9 cellular contexts compared by ENCODE assay signal in genomic region chr6:170296423-170296745, GRCh38. TPM values are rescaled to one million over a fixed set of nuclear protein-coding genes. Genes with fewer than 3 reads are reported as not detected.
A peak's percentile ranks its signal among the peaks of the same experiment; 100 is the strongest.
DNase-seq lines count a peak whose midpoint lies in the region; ATAC-seq, FAIRE-seq and TF ChIP-seq lines count a peak whose summit lies in the region.
"Had no signal": no experiment of that assay in that cellular context is flagged by ENCODE, and none has a peak within 500 bp of the region (broad histone marks: within the 10 kb centered on the region; RNA-seq: fewer than 3 reads in every experiment).

No MANE protein-coding gene starts in this region.

- intact Hi-C loops in right lobe of liver (cut with DNase I) = no loop called here
- intact Hi-C loops in testis (cut with DNase I; ENCODE audit: low total_unique reads) = loop anchor here (10.0 kb wide), 1 partner anchor 462 kb away; no protein-coding TSS in a partner anchor
- intact Hi-C loops in head of caudate nucleus (cut with DNase I) = loop anchor here (10.0 kb wide), 1 partner anchor 122 kb away; no protein-coding TSS in a partner anchor
- intact Hi-C loops in activated CD4-positive, alpha-beta T cell treated with anti-CD3 and anti-CD28 coated beads, Interleukin-2, amount 10 ng/mL, durations not matched to agents 24 days and 14 days (cut with micrococcal nuclease) = loop anchor here (10.0 kb wide), 1 partner anchor 152 kb away; no protein-coding TSS in a partner anchor

- H4K20me1 ChIP-seq in astrocyte (ENCODE audit: insufficient read depth, low read length) = peaks cover 22% of the 10 kb centered on the region

- H3K9me3 ChIP-seq in astrocyte (ENCODE audit: insufficient read depth, low read depth, low read length) (no peaks in the 10 kb centered on the region), right lobe of liver (no peaks in the 10 kb centered on the region), testis (no peaks in the 10 kb centered on the region)

- H3K27ac ChIP-seq in astrocyte (ENCODE audit: low read depth, low read length) (no peak overlapping the region), right lobe of liver (no peak overlapping the region), testis (no peak overlapping the region)

- TF ChIP-seq POLR2A in right lobe of liver (IDR thresholded peaks at IDR 0.05) = no peak
- no peak for TF ChIP-seq POLR2A in testis (IDR thresholded peaks at IDR 0.05)

- peaks cover 5% of the 10 kb centered on the region for H3K4me1 Mint-ChIP-seq in astrocyte (ENCODE audit: low read depth, unreplicated experiment)
- H3K4me1 Mint-ChIP-seq in activated CD4-positive, alpha-beta T cell treated with anti-CD3 and anti-CD28 coated beads, Interleukin-2, amount 10 ng/mL, durations not matched to agents 24 days and 14 days = peaks cover 21% of the 10 kb centered on the region
- H3K4me1 Mint-ChIP-seq in activated T-cell treated with anti-CD3 and anti-CD28 coated beads, Interleukin-2, amount 50 U/mL, for 4 hours (ENCODE audit: low read depth) = peaks cover 29% of the 10 kb centered on the region

- H3K79me2 ChIP-seq in astrocyte (ENCODE audit: insufficient read depth, low read length) = no peaks in the 10 kb centered on the region

- H3K4me2 ChIP-seq in astrocyte (ENCODE audit: low read length) = peak overlapping the region; percentile 86

- peaks cover 3% of the 10 kb centered on the region for H3K36me3 Mint-ChIP-seq in astrocyte (ENCODE audit: low read depth, unreplicated experiment)
- H3K36me3 Mint-ChIP-seq in activated CD4-positive, alpha-beta T cell treated with anti-CD3 and anti-CD28 coated beads, Interleukin-2, amount 10 ng/mL, durations not matched to agents 24 days and 14 days (ENCODE audit: low read depth) = peaks cover 2% of the 10 kb centered on the region
- H3K36me3 Mint-ChIP-seq in activated T-cell treated with anti-CD3 and anti-CD28 coated beads, Interleukin-2, amount 50 U/mL, for 4 hours (ENCODE audit: insufficient read depth) = no peaks in the 10 kb centered on the region

- no peaks in the 10 kb centered on the region for H3K36me3 ChIP-seq in astrocyte (ENCODE audit: insufficient read depth, low read length)
- H3K36me3 ChIP-seq in right lobe of liver = no peaks in the 10 kb centered on the region
- no peaks in the 10 kb centered on the region for H3K36me3 ChIP-seq in testis (ENCODE audit: low read depth, missing control alignments)

- peaks cover 53% of the 10 kb centered on the region for H3K27me3 Mint-ChIP-seq in astrocyte (ENCODE audit: low read depth, unreplicated experiment)
- peaks cover 77% of the 10 kb centered on the region for H3K27me3 Mint-ChIP-seq in activated CD4-positive, alpha-beta T cell treated with anti-CD3 and anti-CD28 coated beads, Interleukin-2, amount 10 ng/mL, durations not matched to agents 24 days and 14 days
- H3K27me3 Mint-ChIP-seq in activated T-cell treated with anti-CD3 and anti-CD28 coated beads, Interleukin-2, amount 50 U/mL, for 4 hours (ENCODE audit: low read depth) = peaks cover 71% of the 10 kb centered on the region

- no peak overlapping the region for H2AFZ ChIP-seq in astrocyte (ENCODE audit: low read depth, low read length)

- ATAC-seq in right lobe of liver = no peak
- ATAC-seq in activated T-cell treated with anti-CD3 and anti-CD28 coated beads, Interleukin-2, amount 50 U/mL, for 4 hours = no peak

- H3K4me3 Mint-ChIP-seq in astrocyte (ENCODE audit: unreplicated experiment) = no peak overlapping the region
- H3K4me3 Mint-ChIP-seq in activated CD4-positive, alpha-beta T cell treated with anti-CD3 and anti-CD28 coated beads, Interleukin-2, amount 10 ng/mL, durations not matched to agents 24 days and 14 days = no peak overlapping the region
- no peak overlapping the region for H3K4me3 Mint-ChIP-seq in activated T-cell treated with anti-CD3 and anti-CD28 coated beads, Interleukin-2, amount 50 U/mL, for 4 hours

- H3K4me3 ChIP-seq in astrocyte (ENCODE audit: insufficient read depth, low read depth, low read length) (no peak overlapping the region), right lobe of liver (peak overlapping the region in 2 of 3 donors; percentile 40 to 48), testis (peak overlapping the region; percentile 34 to 49)

- DNase-seq in NCI-H748 (lab: John Stamatoyannopoulos, UW; ENCODE audit: unreplicated experiment) (peak; percentile 75), NCI-H748 treated with DMSO at 0.1 percent for 48 hours (lab: John Stamatoyannopoulos, UW) (no peak), astrocyte (ENCODE audit: low read depth) (no peak), right lobe of liver (no peak), testis (no peak), head of caudate nucleus (no peak)
- DNase-seq in activated CD4-positive, alpha-beta T cell treated with anti-CD3 and anti-CD28 coated beads, Interleukin-2, amount 10 ng/mL, durations not matched to agents 24 days and 14 days = no peak
- DNase-seq in activated T-cell treated with anti-CD3 and anti-CD28 coated beads, Interleukin-2, amount 50 U/mL, for 4 hours = no peak
- DNase-seq: amniotic stem cell had no signal

- no peak for FAIRE-seq in astrocyte (lab: Jason Lieb, UNC)

- H3K9ac ChIP-seq in astrocyte (ENCODE audit: low read length) = no peak overlapping the region

- H3K27ac Mint-ChIP-seq in astrocyte (ENCODE audit: unreplicated experiment) = no peak overlapping the region
- no peak overlapping the region for H3K27ac Mint-ChIP-seq in activated CD4-positive, alpha-beta T cell treated with anti-CD3 and anti-CD28 coated beads, Interleukin-2, amount 10 ng/mL, durations not matched to agents 24 days and 14 days

- peaks cover 9% of the 10 kb centered on the region for H3K4me1 ChIP-seq in astrocyte (ENCODE audit: insufficient read depth, low read length)
- peaks cover 0 to 19% (median 5%) of the 10 kb centered on the region in 4 donors for H3K4me1 ChIP-seq in right lobe of liver
- peaks cover 24% of the 10 kb centered on the region for H3K4me1 ChIP-seq in testis

- WGBS in right lobe of liver (ENCODE audit: insufficient coverage, low coverage, low lambda C conversion rate, missing lambda C conversion rate) = no CpG with 5 or more reads among the region's 47 CpGs
- 3 to 8% methylated on average over 5 to 38 of the region's 47 CpGs for WGBS in testis, 2 donors

- H3K27me3 ChIP-seq in astrocyte (ENCODE audit: insufficient read depth, low read length) (peaks cover 74% of the 10 kb centered on the region), right lobe of liver (peaks cover 0 to 35% of the 10 kb centered on the region in 2 donors), testis (no peaks in the 10 kb centered on the region)

- TF ChIP-seq CTCF in astrocyte (IDR thresholded peaks at IDR 0.05; ENCODE audit: insufficient read depth, low read depth, low read length) (no peak), right lobe of liver (IDR thresholded peaks at IDR 0.05) (no peak), testis (IDR thresholded peaks at IDR 0.05) (no peak)

- peaks cover 11% of the 10 kb centered on the region for H3K9me3 Mint-ChIP-seq in astrocyte (ENCODE audit: unreplicated experiment)
- peaks cover under 1% of the 10 kb centered on the region for H3K9me3 Mint-ChIP-seq in activated CD4-positive, alpha-beta T cell treated with anti-CD3 and anti-CD28 coated beads, Interleukin-2, amount 10 ng/mL, durations not matched to agents 24 days and 14 days
- peaks cover under 1% of the 10 kb centered on the region for H3K9me3 Mint-ChIP-seq in activated T-cell treated with anti-CD3 and anti-CD28 coated beads, Interleukin-2, amount 50 U/mL, for 4 hours

RNA-seq across cellular contexts. Expression of gene DLL1, which starts 5.5 kb away (rescaled TPM):
- total RNA-seq in astrocyte (1.6 and 2.0 TPM in 2 replicates), right lobe of liver (1 to 10 TPM; 2.0 to 9.6 (median 3.4) TPM), testis (1 to 10 TPM; 4.6 to 5.5 TPM)
- polyA plus RNA-seq in testis (ENCODE audit: insufficient read depth, low read depth, low replicate concordance) = 2.8 TPM
- total RNA-seq in activated CD4-positive, alpha-beta T cell treated with anti-CD3 and anti-CD28 coated beads, Interleukin-2, amount 10 ng/mL, durations not matched to agents 24 days and 14 days = 0.17 TPM in 1 of 2 replicates, not detected in the other
- total RNA-seq in activated T-cell treated with anti-CD3 and anti-CD28 coated beads, Interleukin-2, amount 50 U/mL, for 4 hours = 1 to 10 TPM in 2 of 3 donors, under 1 TPM in 1; 0.18 to 1.4 (median 1.0) TPM

RNA-seq across cellular contexts. Expression of gene FAM120B, which starts 10.2 kb away (rescaled TPM):
- total RNA-seq in astrocyte (29.6 and 29.8 TPM in 2 replicates), right lobe of liver (10 to 100 TPM in 5 of 6 experiments, 1 to 10 TPM in 1; 9.5 to 15.7 (median 13.1) TPM), testis (10 to 100 TPM; 40.6 to 62.2 TPM)
- polyA plus RNA-seq in testis (ENCODE audit: insufficient read depth, low read depth, low replicate concordance) = 33.8 TPM
- 18.7 and 19.3 TPM in 2 replicates for total RNA-seq in activated CD4-positive, alpha-beta T cell treated with anti-CD3 and anti-CD28 coated beads, Interleukin-2, amount 10 ng/mL, durations not matched to agents 24 days and 14 days
- 10 to 100 TPM; 13.8 to 14.3 (median 14.3) TPM for total RNA-seq in activated T-cell treated with anti-CD3 and anti-CD28 coated beads, Interleukin-2, amount 50 U/mL, for 4 hours

Comparison
In these comparisons a context has a peak if more than half of its experiments do, and no peak if none do; other contexts are left out.
1. intact Hi-C loops: an anchor here in testis (10.0 kb wide), head of caudate nucleus (10.0 kb wide) and activated CD4-positive, alpha-beta T cell treated with anti-CD3 and anti-CD28 coated beads, Interleukin-2, amount 10 ng/mL, durations not matched to agents 24 days and 14 days (10.0 kb wide); none called in right lobe of liver.